12 cellular contexts compared by ENCODE assay signal in genomic region chr9:127707766-127708165, GRCh38. TPM values are rescaled to one million over a fixed set of nuclear protein-coding genes. Genes with fewer than 3 reads are reported as not detected.
DNase-seq lines count a peak whose midpoint lies in the region; ATAC-seq and TF ChIP-seq lines count a peak whose summit lies in the region.
"Had no signal": no experiment of that assay in that cellular context is flagged by ENCODE, and none has a peak within 500 bp of the region (broad histone marks: within the 10 kb centered on the region; RNA-seq: fewer than 3 reads in every experiment).

No MANE protein-coding gene starts in this region.

- H3K4me3 Mint-ChIP-seq in CD4-positive, alpha-beta memory T cell: no peak overlapping the region
- H3K4me3 Mint-ChIP-seq in T-cell (no peak overlapping the region), endodermal cell (no peak overlapping the region)

- H3K9me3 ChIP-seq in CD4-positive, alpha-beta memory T cell (ENCODE audit: control insufficient read depth in 1 of 2, low read length in 2 of 2): no peaks in the 10 kb centered on the region
- no peaks in the 10 kb centered on the region for H3K9me3 ChIP-seq in endodermal cell (ENCODE audit: control insufficient read depth, low read length)
- H3K9me3 ChIP-seq: ascending aorta, neutrophil had no signal

- peaks cover 22% of the 10 kb centered on the region for H3K4me1 ChIP-seq in CD4-positive, alpha-beta memory T cell (ENCODE audit: insufficient read depth, low read length)
- H3K4me1 ChIP-seq in endodermal cell (ENCODE audit: control insufficient read depth, insufficient read depth, low read length): no peaks in the 10 kb centered on the region
- H3K4me1 ChIP-seq: ascending aorta had no signal

- CTCF ChIA-PET in CD4-positive, alpha-beta memory T cell (lab: Charles Lee; ENCODE audit: partially characterized antibody): interaction anchor here (1.0 to 1.7 kb wide), 6 partner anchors 8 to 214 kb away, joined by 3 to 6 read pairs (median 4); partner anchors contain the start of genes PTRH1, TOR2A and TTC16
- CTCF ChIA-PET in T-cell (lab: Charles Lee): interaction anchor here in 1 of 2 donors (1.4 kb wide), 1 partner anchor 27 kb away, joined by 8 read pairs; the partner anchor contains the start of gene TOR2A

- intact Hi-C loops in CD4-positive, alpha-beta memory T cell (cut with micrococcal nuclease): loop anchor here (1.0 kb wide), 1 partner anchor 27 kb away; no protein-coding TSS in a partner anchor

- peak overlapping the region in 4 of 7 donors; percentile 21 to 74 (median 61) for H3K27ac Mint-ChIP-seq in CD4-positive, alpha-beta memory T cell
- H3K27ac Mint-ChIP-seq in T-cell (no peak overlapping the region), endodermal cell (no peak overlapping the region)

- 80 to 85% methylated on average over 5 of the region's 5 CpGs for WGBS in endodermal cell (ENCODE audit: insufficient coverage in 1 of 2, insufficient read length in 1 of 2), 2 experiments

- no peaks in the 10 kb centered on the region for H3K27me3 Mint-ChIP-seq in CD4-positive, alpha-beta memory T cell
- H3K27me3 Mint-ChIP-seq in T-cell (no peaks in the 10 kb centered on the region), endodermal cell (ENCODE audit: insufficient read depth) (no peaks in the 10 kb centered on the region)

- peaks cover 0 to 1% (median 0%) of the 10 kb centered on the region in 8 donors for H3K9me3 Mint-ChIP-seq in CD4-positive, alpha-beta memory T cell
- H3K9me3 Mint-ChIP-seq in T-cell (no peaks in the 10 kb centered on the region), endodermal cell (no peaks in the 10 kb centered on the region)

- POLR2A ChIA-PET in CD4-positive, alpha-beta memory T cell (lab: Charles Lee; ENCODE audit: partially characterized antibody): interaction anchor here (1.0 to 1.7 kb wide), 2 partner anchors 8 to 27 kb away, joined by 3 to 7 read pairs; partner anchors contain the start of genes PTRH1, TOR2A and TTC16
- POLR2A ChIA-PET in T-cell (lab: Charles Lee): no interaction called here

- H3K36me3 Mint-ChIP-seq in CD4-positive, alpha-beta memory T cell: no peaks in the 10 kb centered on the region
- no peaks in the 10 kb centered on the region for H3K36me3 Mint-ChIP-seq in T-cell
- H3K36me3 Mint-ChIP-seq in endodermal cell (ENCODE audit: low read depth): no peaks in the 10 kb centered on the region

- H3K4me1 Mint-ChIP-seq in CD4-positive, alpha-beta memory T cell: peaks cover 12 to 30% (median 22%) of the 10 kb centered on the region in 4 donors
- peaks cover 22 to 36% (median 23%) of the 10 kb centered on the region in 3 donors for H3K4me1 Mint-ChIP-seq in T-cell
- H3K4me1 Mint-ChIP-seq in endodermal cell: peaks cover 8% of the 10 kb centered on the region

- peak; percentile 54 for TF ChIP-seq CTCF in endodermal cell (conservative IDR thresholded peaks at IDR 0.05)

- peak; percentile 42 to 60 (median 59) for DNase-seq in CD4-positive, alpha-beta memory T cell
- DNase-seq in GM19238 (ENCODE audit: insufficient read length, low spot score): peak; percentile 35
- DNase-seq in T-cell: peak in 26 of 34 experiments; percentile 12 to 56 (median 28)
- peak; percentile 62 for DNase-seq in endodermal cell
- DNase-seq in SK-N-DZ (ENCODE audit: low spot score): no peak
- DNase-seq in NCI-H1694 (lab: John Stamatoyannopoulos, UW): no peak
- DNase-seq in DMS79 treated with DMSO at 0.1 percent for 48 hours (lab: John Stamatoyannopoulos, UW): no peak
- DNase-seq: GDM1, HCEC 1CT had no signal

- H3K27me3 ChIP-seq in CD4-positive, alpha-beta memory T cell (ENCODE audit: insufficient read depth, low read length): no peaks in the 10 kb centered on the region
- no peaks in the 10 kb centered on the region for H3K27me3 ChIP-seq in endodermal cell (ENCODE audit: control insufficient read depth, insufficient read depth, low read length, poor library complexity, severe bottlenecking)
- H3K27me3 ChIP-seq: ascending aorta had no signal

- H3K36me3 ChIP-seq in CD4-positive, alpha-beta memory T cell (ENCODE audit: insufficient read depth, low read length): no peaks in the 10 kb centered on the region
- H3K36me3 ChIP-seq in endodermal cell (ENCODE audit: control insufficient read depth, insufficient read depth, low read length): no peaks in the 10 kb centered on the region
- H3K36me3 ChIP-seq: ascending aorta, neutrophil had no signal

- no peak overlapping the region for H3K9ac ChIP-seq in endodermal cell (ENCODE audit: extremely low read depth, low read length, poor library complexity, severe bottlenecking)

- H3K4me3 ChIP-seq in CD4-positive, alpha-beta memory T cell (ENCODE audit: low read length in 2 of 2): no peak overlapping the region
- no peak overlapping the region for H3K4me3 ChIP-seq in endodermal cell (ENCODE audit: low read length)
- H3K4me3 ChIP-seq: ascending aorta had no signal

- no peak overlapping the region for H3K27ac ChIP-seq in CD4-positive, alpha-beta memory T cell (ENCODE audit: low read depth, low read length)
- H3K27ac ChIP-seq in endodermal cell (ENCODE audit: low read depth, low read length): no peak overlapping the region
- H3K27ac ChIP-seq: ascending aorta, neutrophil had no signal

- ATAC-seq in T-cell (replicated peaks in 1 of 4) (peak; percentile 66 to 72 (median 70)), GM21526 (IDR thresholded peaks at IDR 0.05; ENCODE audit: low FRiP score, unreplicated experiment) (no peak)

RNA-seq across cellular contexts. Expression of gene CFAP157, which starts 1.0 kb away (rescaled TPM):
- under 1 TPM in 1 of 2 experiments, not detected in 1; 0.25 TPM for total RNA-seq in CD4-positive, alpha-beta memory T cell
- under 1 TPM; 0.14 to 0.22 TPM for polyA plus RNA-seq in CD4-positive, alpha-beta memory T cell
- under 1 TPM in 3 of 5 donors, not detected in 2; 0.13 to 0.44 (median 0.40) TPM for total RNA-seq in T-cell
- total RNA-seq in endodermal cell: under 1 TPM; 0.20 to 0.44 TPM
- polyA plus RNA-seq in endodermal cell (2013, experiment 1 of 2): 0.14 TPM
- polyA plus RNA-seq in endodermal cell (2013, experiment 2 of 2): 0.21 TPM
- 0.27 TPM in 1 of 2 replicates, not detected in the other for polyA plus RNA-seq in SK-N-DZ (2014; cell fraction: cytosol; rRNA removed)
- polyA plus RNA-seq in SK-N-DZ (2014; cell fraction: nucleus; rRNA removed): 0.58 and 1.1 TPM in 2 replicates
- total RNA-seq: ascending aorta had no signal

RNA-seq across cellular contexts. Expression of gene PTRH1, which starts 7.7 kb away (rescaled TPM):
- 1 to 10 TPM; 7.3 to 8.4 TPM for total RNA-seq in CD4-positive, alpha-beta memory T cell
- 10 to 100 TPM; 25.6 to 31.1 TPM for polyA plus RNA-seq in CD4-positive, alpha-beta memory T cell
- 10 to 100 TPM in 4 of 5 donors, 1 to 10 TPM in 1; 4.4 to 15.9 (median 12.9) TPM for total RNA-seq in T-cell
- 10 to 100 TPM; 15.2 to 18.7 TPM for total RNA-seq in endodermal cell
- polyA plus RNA-seq in endodermal cell (2013, experiment 1 of 2): 8.2 TPM
- polyA plus RNA-seq in endodermal cell (2013, experiment 2 of 2): 7.1 TPM
- polyA plus RNA-seq in SK-N-DZ (2014; cell fraction: cytosol; rRNA removed): 11.8 and 14.8 TPM in 2 replicates
- 9.3 and 10.4 TPM in 2 replicates for polyA plus RNA-seq in SK-N-DZ (2014; cell fraction: nucleus; rRNA removed)

RNA-seq across cellular contexts. Expression of gene TTC16, which starts 8.1 kb away (rescaled TPM):
- total RNA-seq in CD4-positive, alpha-beta memory T cell: 1 to 10 TPM; 2.5 to 2.6 TPM
- polyA plus RNA-seq in CD4-positive, alpha-beta memory T cell: 1 to 10 TPM in 1 of 2 donors, under 1 TPM in 1; 0.09 to 1.8 TPM
- total RNA-seq in T-cell: 10 to 100 TPM in 1 of 5 donors, 1 to 10 TPM in 4; 4.6 to 31.8 (median 6.2) TPM
- total RNA-seq in endodermal cell: not detected
- not detected for polyA plus RNA-seq in endodermal cell (2013, experiment 1 of 2)
- polyA plus RNA-seq in endodermal cell (2013, experiment 2 of 2): not detected
- 0.06 and 0.13 TPM in 2 replicates for polyA plus RNA-seq in SK-N-DZ (2014; cell fraction: cytosol; rRNA removed)
- 0.22 and 0.55 TPM in 2 replicates for polyA plus RNA-seq in SK-N-DZ (2014; cell fraction: nucleus; rRNA removed)
- total RNA-seq: ascending aorta had no signal

RNA-seq across cellular contexts. Expression of gene TOR2A, which starts 27.3 kb away (rescaled TPM):
- total RNA-seq in CD4-positive, alpha-beta memory T cell: 10 to 100 TPM; 14.3 to 18.4 TPM
- 10 to 100 TPM; 23.2 to 27.1 TPM for polyA plus RNA-seq in CD4-positive, alpha-beta memory T cell
- total RNA-seq in T-cell (10 to 100 TPM in 3 of 5 donors, 1 to 10 TPM in 2; 7.7 to 18.4 (median 15.5) TPM), endodermal cell (10 to 100 TPM; 15.7 to 16.7 TPM)
- polyA plus RNA-seq in endodermal cell (2013, experiment 1 of 2): 19.2 TPM
- 15.7 TPM for polyA plus RNA-seq in endodermal cell (2013, experiment 2 of 2)
- 26.4 and 38.4 TPM in 2 replicates for polyA plus RNA-seq in SK-N-DZ (2014; cell fraction: cytosol; rRNA removed)
- 30.8 and 42.5 TPM in 2 replicates for polyA plus RNA-seq in SK-N-DZ (2014; cell fraction: nucleus; rRNA removed)
- total RNA-seq: ascending aorta had no signal

Comparison
In these comparisons a context has a peak if more than half of its experiments do, and no peak if none do; other contexts are left out.
1. DNase-seq: peak in CD4-positive, alpha-beta memory T cell (5 of 5), GM19238 (single experiment), T-cell (26 of 34) and endodermal cell (single experiment); none in SK-N-DZ (single experiment), NCI-H1694 (single experiment) and DMS79 treated with DMSO at 0.1 percent for 48 hours (single experiment).
2. H3K27ac Mint-ChIP-seq: peak in CD4-positive, alpha-beta memory T cell (4 of 7); none in T-cell (0 of 2) and endodermal cell (single experiment).